In the genomic region with DNA sequence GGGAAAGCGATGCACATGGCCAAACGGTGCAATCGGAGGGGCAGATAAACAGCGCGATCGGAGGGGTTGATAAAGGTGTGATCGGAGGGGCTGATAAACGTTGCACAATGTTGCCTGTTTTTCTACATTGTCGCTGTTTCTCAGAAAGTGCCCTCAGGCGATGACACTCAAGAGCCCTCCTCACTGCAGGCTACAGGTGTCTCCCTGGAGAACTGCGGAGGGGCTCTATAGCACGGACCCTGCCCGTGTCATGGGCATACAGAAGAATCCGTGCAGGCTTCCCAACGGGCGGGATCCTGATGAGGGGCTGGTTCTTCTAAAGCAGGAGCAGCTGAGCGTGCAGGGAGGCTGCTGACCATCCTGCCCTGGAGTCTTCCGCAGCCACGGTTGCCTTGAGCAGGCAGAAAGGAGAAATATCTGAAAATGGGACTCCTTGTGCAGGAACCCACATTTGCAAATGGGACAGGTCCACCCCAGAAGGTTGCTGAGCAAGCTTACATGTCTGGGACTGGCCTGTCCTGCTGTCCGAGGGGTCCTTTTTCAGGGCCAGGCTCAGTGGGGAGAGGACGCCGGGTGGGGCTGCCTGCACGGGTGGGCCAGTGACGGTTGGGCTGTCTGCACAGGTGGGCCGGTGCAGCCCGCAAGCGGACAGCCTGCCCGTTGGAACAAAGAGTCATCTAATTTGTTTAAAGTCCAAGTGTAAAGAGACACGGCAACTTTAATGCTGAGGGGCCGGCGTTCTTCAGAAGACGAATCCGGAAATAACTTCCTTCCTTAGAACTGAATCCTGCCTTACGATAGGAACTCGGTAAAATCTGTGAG, we compare ENCODE assay signal across 1 cellular context.
TF ChIP-seq lines count a peak whose summit lies in the region.

No MANE protein-coding gene starts in this region.

TF ChIP-seq in IMR-90, 13 proteins besides CTCF, POLR2A, EP300 and RAD21:
- no peak for TF ChIP-seq NFE2L2 (IDR thresholded peaks at IDR 0.05; ENCODE audit: low read depth, low read length)
- peak; percentile 8; the same call in 1 of the 2 replicates for TF ChIP-seq CEBPB (IDR thresholded peaks at IDR 0.05; ENCODE audit: low read depth, low read length)
- TF ChIP-seq BHLHE40 (IDR thresholded peaks at IDR 0.05; ENCODE audit: low read depth, low read length), result no peak
